In genomic region chr1:20430355-20431290, GRCh38 we compare ENCODE assay signal across 9 cellular contexts. TPM values are rescaled to one million over a fixed set of nuclear protein-coding genes. Genes with fewer than 3 reads are reported as not detected.
A peak's percentile ranks its signal among the peaks of the same experiment; 100 is the strongest.
DNase-seq lines count a peak whose midpoint lies in the region; ATAC-seq and TF ChIP-seq lines count a peak whose summit lies in the region.
"Had no signal": no experiment of that assay in that cellular context is flagged by ENCODE, and none has a peak within 500 bp of the region (broad histone marks: within the 10 kb centered on the region; RNA-seq: fewer than 3 reads in every experiment).

No MANE protein-coding gene starts in this region.

- H3K4me1 ChIP-seq in testis: no peaks in the 10 kb centered on the region

- no peak for TF ChIP-seq POLR2A in testis (IDR thresholded peaks at IDR 0.05)

- CTCF ChIA-PET in MCF 10A (lab: Yijun Ruan, JAX): interaction anchor here (0.6 to 1.1 kb wide), 6 partner anchors 9 to 1957 kb away, joined by 3 to 7 read pairs (median 3); no protein-coding TSS in a partner anchor

- no peaks in the 10 kb centered on the region for H3K27me3 ChIP-seq in SU-DHL-6 (ENCODE audit: low read length)
- no peaks in the 10 kb centered on the region for H3K27me3 ChIP-seq in testis

- no peak overlapping the region for H3K4me2 ChIP-seq in SU-DHL-6 (ENCODE audit: low read depth, low read length, poor library complexity, severe bottlenecking)

- intact Hi-C loops in MCF 10A (cut with micrococcal nuclease) (loop anchor here (1.0 kb wide), 4 partner anchors 53 to 214 kb away; no protein-coding TSS in a partner anchor), testis (cut with DNase I; ENCODE audit: low total_unique reads) (no loop called here)

- peak; percentile 88 for TF ChIP-seq CTCF in SU-DHL-6 (IDR thresholded peaks at IDR 0.05; ENCODE audit: insufficient read depth, low read length, poor library complexity, severe bottlenecking)
- TF ChIP-seq CTCF in MCF 10A (IDR thresholded peaks at IDR 0.05; ENCODE audit: unreplicated experiment): peak; percentile 85
- TF ChIP-seq CTCF in testis (IDR thresholded peaks at IDR 0.05): peak; percentile 42 to 66 (median 55)

- no peak overlapping the region for H3K9ac ChIP-seq in SU-DHL-6 (ENCODE audit: low read length)

- no peak overlapping the region for H2AFZ ChIP-seq in SU-DHL-6 (ENCODE audit: low read depth, low read length, severe bottlenecking)

- no peaks in the 10 kb centered on the region for H3F3A ChIP-seq in SU-DHL-6 (ENCODE audit: insufficient read depth)

- H3K79me2 ChIP-seq in SU-DHL-6 (ENCODE audit: insufficient read depth, low read length): no peaks in the 10 kb centered on the region

- H3K4me1 Mint-ChIP-seq in MCF 10A (ENCODE audit: insufficient read depth, unreplicated experiment): peaks cover 7% of the 10 kb centered on the region

- BruUV-seq in MCF 10A (replicated peaks; lab: Mats Ljungman, UMichigan): no TSS peak

- no peaks in the 10 kb centered on the region for H4K20me1 ChIP-seq in SU-DHL-6 (ENCODE audit: low read depth, low read length)

- H3K36me3 Mint-ChIP-seq in MCF 10A (ENCODE audit: insufficient read depth, unreplicated experiment): no peaks in the 10 kb centered on the region

- DNase-seq in AG08395 (ENCODE audit: low spot score): peak; percentile 52
- peak; percentile 19 for DNase-seq in GM19238 (ENCODE audit: insufficient read length, low spot score)
- peak; percentile 43 for DNase-seq in MCF 10A (ENCODE audit: unreplicated experiment)
- DNase-seq in lung microvascular endothelial cell (ENCODE audit: low read depth in 2 of 2): peak; percentile 26 to 41
- peak; percentile 47 for DNase-seq in testis

- ATAC-seq in HG02642 (IDR thresholded peaks at IDR 0.05; ENCODE audit: poor library complexity, unreplicated experiment) (no peak), GM21786 (IDR thresholded peaks at IDR 0.05; ENCODE audit: unreplicated experiment) (no peak)

- H3K27ac ChIP-seq in SU-DHL-6 (ENCODE audit: low read depth, low read length): no peak overlapping the region
- H3K27ac ChIP-seq in testis: no peak overlapping the region
- H3K27ac ChIP-seq: thoracic aorta had no signal

- WGBS in testis, 2 donors: 48 to 49% methylated on average over 11 to 16 of the region's 16 CpGs

- no peak overlapping the region for H3K4me3 ChIP-seq in SU-DHL-6 (ENCODE audit: insufficient read depth, low read length, poor library complexity, severe bottlenecking)
- no peak overlapping the region for H3K4me3 ChIP-seq in testis
- H3K4me3 ChIP-seq: thoracic aorta had no signal

- POLR2A ChIA-PET in MCF 10A (lab: Yijun Ruan, JAX): no interaction called here

- H3K4me3 Mint-ChIP-seq in MCF 10A (ENCODE audit: unreplicated experiment): no peak overlapping the region

- no peaks in the 10 kb centered on the region for H3K9me3 ChIP-seq in SU-DHL-6 (ENCODE audit: insufficient read depth, low read length)
- H3K9me3 ChIP-seq in testis: no peaks in the 10 kb centered on the region
- H3K9me3 ChIP-seq: thoracic aorta had no signal

- H3K9me2 ChIP-seq in SU-DHL-6 (replicated peaks; ENCODE audit: insufficient read depth, low read length): no peaks in the 10 kb centered on the region

- H3K9me3 Mint-ChIP-seq in MCF 10A (ENCODE audit: unreplicated experiment): no peaks in the 10 kb centered on the region

- H3K36me3 ChIP-seq in SU-DHL-6 (ENCODE audit: low read length): no peaks in the 10 kb centered on the region
- no peaks in the 10 kb centered on the region for H3K36me3 ChIP-seq in testis (ENCODE audit: low read depth, missing control alignments)
- H3K36me3 ChIP-seq: thoracic aorta had no signal

- peaks cover 2% of the 10 kb centered on the region for H3K27me3 Mint-ChIP-seq in MCF 10A (ENCODE audit: insufficient read depth, unreplicated experiment)

- no peak overlapping the region for H3K27ac Mint-ChIP-seq in MCF 10A (ENCODE audit: low read depth, unreplicated experiment)

RNA-seq across cellular contexts. Expression of gene CAMK2N1, which starts 55.4 kb away (rescaled TPM):
- total RNA-seq in MCF 10A (2022) (4.9 and 9.7 TPM in 2 replicates), lung microvascular endothelial cell (0.40 and 0.87 TPM in 2 replicates), testis (1 to 10 TPM; 7.8 to 9.5 TPM)
- 12.3 TPM for polyA plus RNA-seq in testis (ENCODE audit: insufficient read depth, low read depth, low replicate concordance)
